10 cellular contexts compared by ENCODE assay signal in genomic region chr18:48943736-48944527, GRCh38. TPM values are rescaled to one million over a fixed set of nuclear protein-coding genes. Genes with fewer than 3 reads are reported as not detected.
A peak's percentile ranks its signal among the peaks of the same experiment; 100 is the strongest.
DNase-seq lines count a peak whose midpoint lies in the region; ATAC-seq, FAIRE-seq and TF ChIP-seq lines count a peak whose summit lies in the region.
"Had no signal": no experiment of that assay in that cellular context is flagged by ENCODE, and none has a peak within 500 bp of the region (broad histone marks: within the 10 kb centered on the region; RNA-seq: fewer than 3 reads in every experiment).

No MANE protein-coding gene starts in this region.

- no peaks in the 10 kb centered on the region for H3K36me3 ChIP-seq in CD4-positive, alpha-beta memory T cell (ENCODE audit: insufficient read depth, low read length)
- H3K36me3 ChIP-seq in Panc1 (ENCODE audit: control insufficient read depth, insufficient read depth, low read length) (peaks cover 4% of the 10 kb centered on the region; the same call in 1 of the 2 replicates), pancreas (no peaks in the 10 kb centered on the region)

- H3K36me3 Mint-ChIP-seq in CD4-positive, alpha-beta memory T cell, result peaks cover 24 to 65% of the 10 kb centered on the region in 2 donors

- BruUV-seq in Panc1 (replicated peaks; lab: Mats Ljungman, UMichigan), result no TSS peak

- no peak for ATAC-seq in Panc1
- ATAC-seq in pancreas, result no peak
- ATAC-seq in HG03469 (IDR thresholded peaks at IDR 0.05; ENCODE audit: unreplicated experiment), result no peak

- peaks cover 95% of the 10 kb centered on the region for H3K4me1 ChIP-seq in CD4-positive, alpha-beta memory T cell (ENCODE audit: insufficient read depth, low read length)
- peaks cover 69% of the 10 kb centered on the region for H3K4me1 ChIP-seq in Panc1 (ENCODE audit: control insufficient read depth, insufficient read depth, low read length)
- H3K4me1 ChIP-seq in pancreas, result peaks cover 32 to 76% (median 55%) of the 10 kb centered on the region in 3 donors

- peak overlapping the region; percentile 15 to 39 for H3K4me3 ChIP-seq in CD4-positive, alpha-beta memory T cell (ENCODE audit: low read length in 2 of 2)
- peak overlapping the region; percentile 14 to 94; a peak in 3 of 4 replicates for H3K4me3 ChIP-seq in Panc1 (ENCODE audit: low read depth in 2 of 2, low read length in 2 of 2)
- no peak overlapping the region for H3K4me3 ChIP-seq in pancreas

- TF ChIP-seq CTCF in Panc1 (IDR thresholded peaks at IDR 0.05), result no peak
- TF ChIP-seq CTCF in pancreas (IDR thresholded peaks at IDR 0.05), result no peak

- WGBS in pancreas, 2 donors, result 74 to 81% methylated on average over 8 of the region's 8 CpGs

- DNase-seq in CD4-positive, alpha-beta memory T cell, result peak in 4 of 5 donors; percentile 40 to 54 (median 47)
- no peak for DNase-seq in Panc1 (ENCODE audit: low read depth, low spot score)
- no peak for DNase-seq in epithelial cell of prostate (ENCODE audit: low read depth, low spot score)
- DNase-seq in pancreas, result peak in 1 of 6 donors; percentile 15
- no peak for DNase-seq in NCI-H128 (lab: John Stamatoyannopoulos, UW; ENCODE audit: unreplicated experiment)
- DNase-seq in pons (ENCODE audit: low spot score), result no peak
- DNase-seq in activated naive CD4-positive, alpha-beta T cell (lab: John Stamatoyannopoulos, UW), result no peak
- DNase-seq: hypothalamus, NCI-H1436 had no signal

- H3K27ac Mint-ChIP-seq in CD4-positive, alpha-beta memory T cell, result peak overlapping the region; percentile 47 to 89 (median 80)

- FAIRE-seq in pancreas (lab: Jason Lieb, UNC), result no peak

- no peaks in the 10 kb centered on the region for H3K9me3 ChIP-seq in CD4-positive, alpha-beta memory T cell (ENCODE audit: control insufficient read depth in 1 of 2, low read length in 2 of 2)
- H3K9me3 ChIP-seq in Panc1 (ENCODE audit: control insufficient read depth, insufficient read depth, low read depth, low read length) (no peaks in the 10 kb centered on the region), pancreas (no peaks in the 10 kb centered on the region)

- H3K27me3 ChIP-seq in CD4-positive, alpha-beta memory T cell (ENCODE audit: insufficient read depth, low read length), result no peaks in the 10 kb centered on the region
- H3K27me3 ChIP-seq in Panc1 (ENCODE audit: control insufficient read depth, insufficient read depth, low read length) (no peaks in the 10 kb centered on the region), pancreas (no peaks in the 10 kb centered on the region)

- H3K4me3 Mint-ChIP-seq in CD4-positive, alpha-beta memory T cell, result peak overlapping the region in 7 of 8 donors; percentile 61 to 100 (median 76)

- no peak overlapping the region for H3K27ac ChIP-seq in CD4-positive, alpha-beta memory T cell (ENCODE audit: low read depth, low read length)
- H3K27ac ChIP-seq in Panc1 (ENCODE audit: low read length) (peak overlapping the region; percentile 90), epithelial cell of prostate (peak overlapping the region; percentile 99), pancreas (peak overlapping the region in 3 of 4 donors; percentile 25 to 99 (median 60))

- CTCF ChIA-PET in CD4-positive, alpha-beta memory T cell (lab: Charles Lee; ENCODE audit: partially characterized antibody), result interaction anchor here (1.2 to 1.6 kb wide), 2 partner anchors 10 to 98 kb away, joined by 3 to 4 read pairs; no protein-coding TSS in a partner anchor
- CTCF ChIA-PET in Panc1 (lab: Charles Lee), result no interaction called here

- no peaks in the 10 kb centered on the region for H3K27me3 Mint-ChIP-seq in CD4-positive, alpha-beta memory T cell

- POLR2A ChIA-PET in CD4-positive, alpha-beta memory T cell (lab: Charles Lee; ENCODE audit: partially characterized antibody), result interaction anchor here (1.0 to 10.3 kb wide), 7 partner anchors 9 to 543 kb away, joined by 3 to 118 read pairs (median 8); partner anchors contain the start of gene C18orf32
- POLR2A ChIA-PET in Panc1 (lab: Charles Lee), result interaction anchor here (0.5 kb wide), 1 partner anchor 516 kb away, joined by 3 read pairs; no protein-coding TSS in a partner anchor

- intact Hi-C loops in CD4-positive, alpha-beta memory T cell (cut with micrococcal nuclease), result loop anchor here (10.0 kb wide), 2 partner anchors 871 to 1341 kb away; partner anchors contain the start of genes ACAA2, CXXC1 and MBD1
- intact Hi-C loops in Panc1 (cut with micrococcal nuclease; ENCODE audit: unreplicated experiment) (loop anchor here (10.0 kb wide), 1 partner anchor 269 kb away; no protein-coding TSS in a partner anchor), pancreas (cut with DNase I) (no loop called here)

- H3K4me1 Mint-ChIP-seq in CD4-positive, alpha-beta memory T cell, result peaks cover 79 to 96% (median 87%) of the 10 kb centered on the region in 4 donors

- peaks cover 0 to 2% (median 0%) of the 10 kb centered on the region in 8 donors for H3K9me3 Mint-ChIP-seq in CD4-positive, alpha-beta memory T cell

- in situ Hi-C loops in Panc1 (cut with HindIII; ENCODE audit: low pct_unique_long_range_greater_than_20kb, low sequenced_read_pairs), result no loop called here

RNA-seq across cellular contexts. Expression of gene SMAD7, which starts 6.8 kb away (rescaled TPM):
- total RNA-seq in CD4-positive, alpha-beta memory T cell, result 10 to 100 TPM; 31.0 to 31.2 TPM
- 1 to 10 TPM; 2.7 to 4.7 TPM for polyA plus RNA-seq in CD4-positive, alpha-beta memory T cell
- 21.3 TPM for total RNA-seq in Panc1 (2021; ENCODE audit: unreplicated experiment)
- 14.5 TPM for polyA plus RNA-seq in Panc1 (2012; ENCODE audit: insufficient read length)
- total RNA-seq in pancreas, result 10 to 100 TPM in 2 of 6 donors, 1 to 10 TPM in 4; 5.3 to 22.4 (median 6.8) TPM
- polyA plus RNA-seq in pancreas, result 1 to 10 TPM; 4.2 to 8.2 TPM

Comparison
In these comparisons a context has a peak if more than half of its experiments do, and no peak if none do; other contexts are left out.
1. DNase-seq: peak in CD4-positive, alpha-beta memory T cell (4 of 5); none in Panc1 (single experiment), epithelial cell of prostate (single experiment), NCI-H128 (single experiment), pons (single experiment) and activated naive CD4-positive, alpha-beta T cell (0 of 4).
2. H3K4me3 ChIP-seq: peak in CD4-positive, alpha-beta memory T cell (2 of 2) and Panc1 (2 of 2); none in pancreas (0 of 4).
3. intact Hi-C loops: an anchor here in CD4-positive, alpha-beta memory T cell (10.0 kb wide) and Panc1 (10.0 kb wide); none called in pancreas.